Comparison of ENCODE assay signal across 8 cellular contexts in genomic region chr1:154973344-154974085, GRCh38. TPM values are rescaled to one million over a fixed set of nuclear protein-coding genes. Genes with fewer than 3 reads are reported as not detected.
DNase-seq lines count a peak whose midpoint lies in the region; ATAC-seq and TF ChIP-seq lines count a peak whose summit lies in the region.

No MANE protein-coding gene starts in this region.

- H3K27ac Mint-ChIP-seq in T-cell (no peak overlapping the region), type B pancreatic cell (no peak overlapping the region)

- POLR2A ChIA-PET in T-cell (lab: Charles Lee), result interaction anchor here (0.5 to 1.6 kb wide), 9 partner anchors 13 to 1101 kb away, joined by 3 to 22 read pairs (median 6); partner anchors contain the start of gene PBXIP1 (in 1 of the 2)

- peaks cover 11% of the 10 kb centered on the region for H3K36me3 Mint-ChIP-seq in T-cell
- peaks cover 3% of the 10 kb centered on the region for H3K36me3 Mint-ChIP-seq in type B pancreatic cell

- H3K9me3 Mint-ChIP-seq in T-cell (no peaks in the 10 kb centered on the region), type B pancreatic cell (no peaks in the 10 kb centered on the region)

- TF ChIP-seq CTCF in C4-2B (conservative IDR thresholded peaks at IDR 0.05) (no peak), left ventricle myocardium inferior (IDR thresholded peaks at IDR 0.05; ENCODE audit: borderline replicate concordance) (no peak), type B pancreatic cell (conservative IDR thresholded peaks at IDR 0.05) (peak; percentile 35)

- H3K4me3 ChIP-seq in left ventricle myocardium inferior, result peak overlapping the region; percentile 82

- H3K4me1 Mint-ChIP-seq in T-cell (peaks cover 21 to 39% (median 24%) of the 10 kb centered on the region in 3 donors), type B pancreatic cell (ENCODE audit: unreplicated experiment) (peaks cover 37% of the 10 kb centered on the region)

- DNase-seq in GOT3 (lab: John Stamatoyannopoulos, UW) (peak; percentile 71), NCI-H1694 (lab: John Stamatoyannopoulos, UW) (peak; percentile 93), T-cell (peak; percentile 72 to 93 (median 84)), amniotic stem cell (lab: John Stamatoyannopoulos, UW) (peak; percentile 97), left ventricle myocardium inferior (peak; percentile 96), posterior vena cava (ENCODE audit: low spot score) (peak; percentile 99), type B pancreatic cell (ENCODE audit: extremely low spot score, unreplicated experiment) (peak; percentile 94)

- H3K27me3 ChIP-seq in left ventricle myocardium inferior (ENCODE audit: low read depth), result no peaks in the 10 kb centered on the region

- H3K4me1 ChIP-seq in left ventricle myocardium inferior, result peaks cover 72% of the 10 kb centered on the region

- ATAC-seq in T-cell (replicated peaks in 1 of 4), result peak in 3 of 4 experiments; percentile 7 to 12 (median 11)

- intact Hi-C loops in left ventricle myocardium inferior (cut with micrococcal nuclease), result no loop called here
- intact Hi-C loops in posterior vena cava (cut with DNase I), result no loop called here

- H3K9me3 ChIP-seq in left ventricle myocardium inferior (replicated peaks), result no peaks in the 10 kb centered on the region

- H3K27ac ChIP-seq in C4-2B, result peak overlapping the region; percentile 84
- H3K27ac ChIP-seq in left ventricle myocardium inferior (replicated peaks), result peak overlapping the region; percentile 97

- CTCF ChIA-PET in T-cell (lab: Charles Lee), result interaction anchor here (0.6 to 2.7 kb wide), 8 partner anchors 12 to 354 kb away, joined by 3 to 13 read pairs (median 4); partner anchors contain the start of genes PBXIP1 (in 1 of the 2) and PYGO2 (in 1 of the 2)

- no peak overlapping the region for H3K4me3 Mint-ChIP-seq in T-cell
- peak overlapping the region; percentile 83 for H3K4me3 Mint-ChIP-seq in type B pancreatic cell

- peaks cover 13% of the 10 kb centered on the region for H3K36me3 ChIP-seq in left ventricle myocardium inferior

- H3K27me3 Mint-ChIP-seq in T-cell (no peaks in the 10 kb centered on the region), type B pancreatic cell (no peaks in the 10 kb centered on the region)

RNA-seq across cellular contexts. Expression of gene CKS1B, which starts 1.0 kb away (rescaled TPM):
- 10 to 100 TPM in 4 of 5 donors, 1 to 10 TPM in 1; 7.9 to 11.8 (median 10.3) TPM for total RNA-seq in T-cell
- total RNA-seq in left ventricle myocardium inferior, result 17.8 TPM
- 10 to 100 TPM; 22.5 to 23.4 TPM for total RNA-seq in posterior vena cava
- 58.8 and 119 TPM in 2 replicates for total RNA-seq in type B pancreatic cell (ENCODE audit: low replicate concordance)

RNA-seq across cellular contexts. Expression of gene SHC1, which starts 3.0 kb away (rescaled TPM):
- total RNA-seq in T-cell (10 to 100 TPM; 61.3 to 88.2 (median 76.8) TPM), left ventricle myocardium inferior (43.0 TPM), posterior vena cava (100 to 1,000 TPM; 135 to 149 TPM), type B pancreatic cell (ENCODE audit: low replicate concordance) (65.3 and 87.8 TPM in 2 replicates)

RNA-seq across cellular contexts. Expression of gene FLAD1, which starts 9.6 kb away (rescaled TPM):
- 10 to 100 TPM; 32.8 to 64.3 (median 53.4) TPM for total RNA-seq in T-cell
- total RNA-seq in left ventricle myocardium inferior, result 30.1 TPM
- total RNA-seq in posterior vena cava, result 10 to 100 TPM; 18.3 to 21.6 TPM
- 51.4 and 59.0 TPM in 2 replicates for total RNA-seq in type B pancreatic cell (ENCODE audit: low replicate concordance)

RNA-seq across cellular contexts. Expression of gene PYGO2, which starts 11.9 kb away (rescaled TPM):
- total RNA-seq in T-cell, result 10 to 100 TPM; 36.0 to 70.8 (median 68.5) TPM
- total RNA-seq in left ventricle myocardium inferior, result 12.9 TPM
- total RNA-seq in posterior vena cava, result 10 to 100 TPM; 17.0 to 19.2 TPM
- total RNA-seq in type B pancreatic cell (ENCODE audit: low replicate concordance), result 48.1 and 49.0 TPM in 2 replicates

RNA-seq across cellular contexts. Expression of gene PBXIP1, which starts 17.6 kb away (rescaled TPM):
- total RNA-seq in T-cell (100 to 1,000 TPM; 299 to 450 (median 328) TPM), left ventricle myocardium inferior (52.3 TPM), posterior vena cava (100 to 1,000 TPM in 1 of 2 donors, 10 to 100 TPM in 1; 95.3 to 138 TPM), type B pancreatic cell (ENCODE audit: low replicate concordance) (57.3 and 65.8 TPM in 2 replicates)

Comparison
In these comparisons a context has a peak if more than half of its experiments do, and no peak if none do; other contexts are left out.
1. Peak in every context shown above with its lines: DNase-seq, ATAC-seq, H3K4me3 ChIP-seq and H3K27ac ChIP-seq.